ENCODE assay signal across 13 cellular contexts in the genomic region with DNA sequence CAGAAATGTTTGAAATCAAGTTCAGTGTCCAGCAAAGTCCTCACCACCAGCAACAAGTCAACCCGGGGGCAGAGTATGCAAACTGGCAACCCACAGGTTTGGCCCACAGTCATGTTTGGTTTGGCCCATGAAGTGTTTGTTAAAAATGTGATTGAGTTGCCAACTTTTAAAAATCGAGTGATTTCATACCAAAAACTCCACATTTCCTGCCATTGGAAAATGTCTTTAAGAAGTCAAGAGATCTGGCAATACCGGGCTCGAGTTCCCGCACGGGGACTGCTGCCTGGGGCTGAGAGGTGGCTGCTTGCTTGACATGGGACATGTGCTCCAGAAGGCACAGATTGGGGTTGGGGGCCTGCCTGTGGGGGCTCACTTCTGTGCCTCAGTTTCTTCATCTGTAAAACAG. TPM values are rescaled to one million over a fixed set of nuclear protein-coding genes. Genes with fewer than 3 reads are reported as not detected.
DNase-seq lines count a peak whose midpoint lies in the region; ATAC-seq and TF ChIP-seq lines count a peak whose summit lies in the region.
"Had no signal": no experiment of that assay in that cellular context is flagged by ENCODE, and none has a peak within 500 bp of the region (broad histone marks: within the 10 kb centered on the region; RNA-seq: fewer than 3 reads in every experiment).

No MANE protein-coding gene starts in this region.

- no peaks in the 10 kb centered on the region for H3K9me3 Mint-ChIP-seq in activated CD4-positive, alpha-beta memory T cell treated with anti-CD3 and anti-CD28 coated beads for 36 hours
- H3K9me3 Mint-ChIP-seq: dendritic cell treated with granulocyte-macrophage colony-stimulating factor and Interleukin-4, amounts not matched to agents 40 ng/mL and 50 ng/mL, for 4 days had no signal

- peak overlapping the region in 49 of 59 donors; percentile 1 to 85 (median 70) for H3K27ac ChIP-seq in dorsolateral prefrontal cortex

- no peak for ATAC-seq in T-helper 17 cell

- no peaks in the 10 kb centered on the region for H3K27me3 ChIP-seq in dorsolateral prefrontal cortex

- DNase-seq in EL (peak; percentile 77), NCI-H446 (lab: John Stamatoyannopoulos, UW) (peak; percentile 52 to 80), dorsolateral prefrontal cortex (peak in 2 of 10 donors; percentile 27 to 43), pulmonary artery endothelial cell (ENCODE audit: low read depth, low spot score) (peak; percentile 47), T-helper 17 cell (no peak)
- DNase-seq in activated CD4-positive, alpha-beta memory T cell treated with anti-CD3 and anti-CD28 coated beads for 36 hours = no peak
- DNase-seq in activated naive CD4-positive, alpha-beta T cell treated with Interleukin-2 at 50 U/mL for 16 hours = no peak
- DNase-seq: activated T-cell treated with anti-CD3 and anti-CD28 coated beads, Interleukin-2, amount 50 U/mL, for 1 hour; hypothalamus; NCI-H2029 treated with DMSO at 0.1 percent for 48 hours; T-helper 9 cell had no signal

- peaks cover 73% of the 10 kb centered on the region for H3K4me1 Mint-ChIP-seq in activated CD4-positive, alpha-beta memory T cell treated with anti-CD3 and anti-CD28 coated beads for 36 hours (ENCODE audit: low read depth)
- peaks cover 65% of the 10 kb centered on the region for H3K4me1 Mint-ChIP-seq in T-helper 17 cell

- H3K27ac Mint-ChIP-seq in activated CD4-positive, alpha-beta memory T cell treated with anti-CD3 and anti-CD28 coated beads for 36 hours = no peak overlapping the region
- no peak overlapping the region for H3K27ac Mint-ChIP-seq in T-helper 17 cell
- H3K27ac Mint-ChIP-seq: memory B cell had no signal

- no peaks in the 10 kb centered on the region for H3K27me3 Mint-ChIP-seq in activated CD4-positive, alpha-beta memory T cell treated with anti-CD3 and anti-CD28 coated beads for 36 hours
- no peaks in the 10 kb centered on the region for H3K27me3 Mint-ChIP-seq in T-helper 17 cell
- H3K27me3 Mint-ChIP-seq: dendritic cell treated with granulocyte-macrophage colony-stimulating factor and Interleukin-4, amounts not matched to agents 40 ng/mL and 50 ng/mL, for 4 days; memory B cell had no signal

- TF ChIP-seq CTCF in dorsolateral prefrontal cortex (IDR thresholded peaks at IDR 0.05 in 54 of 56, conservative IDR thresholded peaks at IDR 0.05 in 2 of 56; ENCODE audit: low read depth in 1 of 56, partially characterized antibody in 56 of 56) = no peak

- no peaks in the 10 kb centered on the region for H3K9me3 ChIP-seq in T-helper 17 cell (ENCODE audit: control insufficient read depth, low read length, poor library complexity, severe bottlenecking)

- H3K4me3 Mint-ChIP-seq in activated CD4-positive, alpha-beta memory T cell treated with anti-CD3 and anti-CD28 coated beads for 36 hours = no peak overlapping the region
- no peak overlapping the region for H3K4me3 Mint-ChIP-seq in T-helper 17 cell
- H3K4me3 Mint-ChIP-seq: dendritic cell treated with granulocyte-macrophage colony-stimulating factor and Interleukin-4, amounts not matched to agents 40 ng/mL and 50 ng/mL, for 4 days had no signal

- H3K36me3 Mint-ChIP-seq in activated CD4-positive, alpha-beta memory T cell treated with anti-CD3 and anti-CD28 coated beads for 36 hours = peaks cover 8% of the 10 kb centered on the region
- no peaks in the 10 kb centered on the region for H3K36me3 Mint-ChIP-seq in T-helper 17 cell (ENCODE audit: low read depth)

- intact Hi-C loops in dorsolateral prefrontal cortex (cut with DNase I) = loop anchor here in 1 of 2 donors (10.0 kb wide), 1 partner anchor 47 kb away; no protein-coding TSS in a partner anchor
- intact Hi-C loops in activated CD4-positive, alpha-beta memory T cell treated with anti-CD3 and anti-CD28 coated beads for 36 hours (cut with micrococcal nuclease) = no loop called here

- CTCF ChIA-PET in activated CD4-positive, alpha-beta memory T cell treated with anti-CD3 and anti-CD28 coated beads for 36 hours (lab: Charles Lee) = interaction anchor here (1.4 to 1.6 kb wide), 2 partner anchors 26 to 54 kb away, joined by 4 read pairs; no protein-coding TSS in a partner anchor

- POLR2A ChIA-PET in activated CD4-positive, alpha-beta memory T cell treated with anti-CD3 and anti-CD28 coated beads for 36 hours (lab: Charles Lee) = interaction anchor here (0.8 to 5.7 kb wide), 2 partner anchors 35 to 75 kb away, joined by 3 to 30 read pairs; a partner anchor contains a TSS

- H3K4me3 ChIP-seq in dorsolateral prefrontal cortex = peak overlapping the region in 1 of 59 donors; percentile 16

RNA-seq across cellular contexts. Expression of a gene that starts 36.1 kb away (rescaled TPM):
- total RNA-seq in dorsolateral prefrontal cortex (100 to 1,000 TPM in 76 of 120 experiments, 10 to 100 TPM in 44; 59.8 to 448 (median 117) TPM), pulmonary artery endothelial cell (105 and 115 TPM in 2 replicates), T-helper 17 cell (100 to 1,000 TPM; 188 to 200 TPM)
- 10 to 100 TPM; 91.5 to 92.8 TPM for total RNA-seq in activated CD4-positive, alpha-beta memory T cell treated with anti-CD3 and anti-CD28 coated beads for 36 hours

Comparison
In these comparisons a context has a peak if more than half of its experiments do, and no peak if none do; other contexts are left out.
1. DNase-seq: peak in EL (single experiment), NCI-H446 (2 of 2) and pulmonary artery endothelial cell (single experiment); none in activated CD4-positive, alpha-beta memory T cell treated with anti-CD3 and anti-CD28 coated beads for 36 hours (single experiment), T-helper 17 cell (0 of 3) and activated naive CD4-positive, alpha-beta T cell treated with Interleukin-2 at 50 U/mL for 16 hours (single experiment).